ENCODE assay signal across 21 cellular contexts in the genomic region with DNA sequence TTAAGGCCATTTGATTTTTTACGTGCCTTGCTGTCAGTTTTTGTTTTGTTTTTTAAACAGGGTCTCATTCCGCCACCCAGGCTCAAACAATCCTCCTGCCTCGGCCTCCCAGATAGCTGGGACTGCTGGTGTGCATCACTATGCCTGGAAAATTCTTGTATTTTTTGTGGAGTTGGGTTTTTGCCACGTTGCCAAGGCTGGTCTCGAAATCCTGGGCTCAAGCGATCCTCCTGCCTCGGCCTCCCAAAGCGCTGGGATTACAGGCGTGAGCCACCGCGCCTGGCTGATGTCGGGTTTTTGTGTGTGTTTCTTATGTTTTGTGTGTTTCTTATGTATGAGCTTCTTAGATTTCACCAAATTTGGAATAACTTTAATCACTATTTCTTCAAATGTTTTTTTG.
DNase-seq lines count a peak whose midpoint lies in the region; ATAC-seq, FAIRE-seq and TF ChIP-seq lines count a peak whose summit lies in the region.
"Had no signal": no experiment of that assay in that cellular context is flagged by ENCODE, and none has a peak within 500 bp of the region (broad histone marks: within the 10 kb centered on the region; RNA-seq: fewer than 3 reads in every experiment).

No MANE protein-coding gene starts in this region.

- no peaks in the 10 kb centered on the region for H3K9me3 ChIP-seq in right cardiac atrium (ENCODE audit: control insufficient read depth, low read length)
- no peaks in the 10 kb centered on the region for H3K9me3 ChIP-seq in kidney (ENCODE audit: control insufficient read depth in 1 of 2, low read length in 2 of 2)
- H3K9me3 ChIP-seq in upper lobe of right lung, result no peaks in the 10 kb centered on the region
- no peaks in the 10 kb centered on the region for H3K9me3 ChIP-seq in endodermal cell (ENCODE audit: control insufficient read depth, low read length)
- H3K9me3 ChIP-seq: BLaER1 treated with 17β-estradiol and CSF1 and Interleukin-3, amounts not matched to agents 10 nM and 100 nM had no signal

- no peak overlapping the region for H3K4me3 Mint-ChIP-seq in osteocyte (ENCODE audit: unreplicated experiment)
- no peak overlapping the region for H3K4me3 Mint-ChIP-seq in endodermal cell
- H3K4me3 Mint-ChIP-seq: B cell; CD8-positive, alpha-beta T cell; HFFc6 had no signal

- H3K27me3 Mint-ChIP-seq in osteocyte (ENCODE audit: unreplicated experiment) (no peaks in the 10 kb centered on the region), endodermal cell (ENCODE audit: insufficient read depth) (no peaks in the 10 kb centered on the region)

- TF ChIP-seq CTCF in kidney (IDR thresholded peaks at IDR 0.05; ENCODE audit: borderline replicate concordance, extremely low read depth, insufficient read depth), result no peak
- TF ChIP-seq CTCF in osteocyte (IDR thresholded peaks at IDR 0.05), result no peak
- no peak for TF ChIP-seq CTCF in upper lobe of right lung (IDR thresholded peaks at IDR 0.05)
- TF ChIP-seq CTCF in endodermal cell (conservative IDR thresholded peaks at IDR 0.05), result no peak

- no peaks in the 10 kb centered on the region for H3K36me3 ChIP-seq in kidney (ENCODE audit: control insufficient read depth in 1 of 2, insufficient read depth in 2 of 2, low read length in 2 of 2)
- no peaks in the 10 kb centered on the region for H3K36me3 ChIP-seq in upper lobe of right lung
- no peaks in the 10 kb centered on the region for H3K36me3 ChIP-seq in endodermal cell (ENCODE audit: control insufficient read depth, insufficient read depth, low read length)
- H3K36me3 ChIP-seq: BLaER1 treated with 17β-estradiol and CSF1 and Interleukin-3, amounts not matched to agents 10 nM and 100 nM had no signal

- H3K9ac ChIP-seq in kidney (ENCODE audit: low read length in 2 of 2) (no peak overlapping the region), endodermal cell (ENCODE audit: extremely low read depth, low read length, poor library complexity, severe bottlenecking) (no peak overlapping the region)
- H3K9ac ChIP-seq: BLaER1 treated with 17β-estradiol and CSF1 and Interleukin-3, amounts not matched to agents 10 nM and 100 nM had no signal

- DNase-seq in Right ventricle myocardium superior (peak; percentile 6), right cardiac atrium (no peak), kidney (peak; percentile 24), osteocyte (ENCODE audit: extremely low spot score, unreplicated experiment) (peak; percentile 40), upper lobe of right lung (peak; percentile 25), inferior parietal cortex (ENCODE audit: extremely low spot score) (no peak), endodermal cell (no peak)
- DNase-seq: COR-L47, DMS 273 treated with DMSO at 0.1 percent for 48 hours, DMS53, DND-41, EL, GOT3, H7, HFFc6 had no signal

- H3K27me3 ChIP-seq in right cardiac atrium (ENCODE audit: control insufficient read depth, insufficient read depth) (no peaks in the 10 kb centered on the region), upper lobe of right lung (peaks cover 16% of the 10 kb centered on the region), endodermal cell (ENCODE audit: control insufficient read depth, insufficient read depth, low read length, poor library complexity, severe bottlenecking) (no peaks in the 10 kb centered on the region)

- ATAC-seq in Right ventricle myocardium superior (ENCODE audit: poor library complexity), result no peak
- ATAC-seq in right cardiac atrium, result no peak
- no peak for ATAC-seq in upper lobe of right lung
- ATAC-seq: CD8-positive, alpha-beta T cell; GM12878; HCT116; HepG2 had no signal

- H3K4me1 ChIP-seq in right cardiac atrium (ENCODE audit: control insufficient read depth, insufficient read depth, low read length), result no peaks in the 10 kb centered on the region
- H3K4me1 ChIP-seq in kidney (ENCODE audit: control insufficient read depth in 1 of 2, insufficient read depth in 1 of 2, low read depth in 1 of 2, low read length in 2 of 2), result no peaks in the 10 kb centered on the region
- H3K4me1 ChIP-seq in upper lobe of right lung, result no peaks in the 10 kb centered on the region
- no peaks in the 10 kb centered on the region for H3K4me1 ChIP-seq in endodermal cell (ENCODE audit: control insufficient read depth, insufficient read depth, low read length)
- H3K4me1 ChIP-seq: BLaER1 treated with 17β-estradiol and CSF1 and Interleukin-3, amounts not matched to agents 10 nM and 100 nM had no signal

- no peak overlapping the region for H3K4me3 ChIP-seq in right cardiac atrium (ENCODE audit: low read length)
- no peak overlapping the region for H3K4me3 ChIP-seq in kidney (ENCODE audit: low read length in 2 of 2)
- H3K4me3 ChIP-seq in upper lobe of right lung, result no peak overlapping the region
- H3K4me3 ChIP-seq in endodermal cell (ENCODE audit: low read length), result no peak overlapping the region
- H3K4me3 ChIP-seq: BLaER1 treated with 17β-estradiol and CSF1 and Interleukin-3, amounts not matched to agents 10 nM and 100 nM; GM12878 had no signal

- H3K27ac Mint-ChIP-seq in osteocyte (ENCODE audit: unreplicated experiment) (no peak overlapping the region), endodermal cell (no peak overlapping the region)
- H3K27ac Mint-ChIP-seq: B cell; CD8-positive, alpha-beta T cell; HFFc6 had no signal

- H3K36me3 Mint-ChIP-seq in osteocyte (ENCODE audit: unreplicated experiment) (no peaks in the 10 kb centered on the region), endodermal cell (ENCODE audit: low read depth) (peaks cover 3% of the 10 kb centered on the region)
- H3K36me3 Mint-ChIP-seq: CD8-positive, alpha-beta T cell had no signal

- no peak for FAIRE-seq in kidney (lab: Jason Lieb, UNC)
- FAIRE-seq: GM12878, HepG2 had no signal

- H3K4me1 Mint-ChIP-seq in osteocyte (ENCODE audit: unreplicated experiment) (peaks cover 13% of the 10 kb centered on the region), endodermal cell (peaks cover 2% of the 10 kb centered on the region)
- H3K4me1 Mint-ChIP-seq: B cell had no signal

- H3K9me3 Mint-ChIP-seq in osteocyte (ENCODE audit: unreplicated experiment) (no peaks in the 10 kb centered on the region), endodermal cell (no peaks in the 10 kb centered on the region)
- H3K9me3 Mint-ChIP-seq: CD8-positive, alpha-beta T cell; HFFc6 had no signal

- intact Hi-C loops in Right ventricle myocardium superior (cut with DNase I), result no loop called here
- intact Hi-C loops in right cardiac atrium (cut with DNase I), result no loop called here
- intact Hi-C loops in kidney (cut with DNase I), result no loop called here
- intact Hi-C loops in upper lobe of right lung (cut with DNase I), result no loop called here

- WGBS in right cardiac atrium, result 90% methylated on average over 12 of the region's 12 CpGs
- 92 to 96% methylated on average over 5 to 12 of the region's 12 CpGs for WGBS in endodermal cell (ENCODE audit: insufficient coverage in 1 of 2, insufficient read length in 1 of 2), 2 experiments

- H3K27ac ChIP-seq in right cardiac atrium (ENCODE audit: low read length), result no peak overlapping the region
- H3K27ac ChIP-seq in kidney (ENCODE audit: low read depth in 2 of 2, low read length in 2 of 2), result no peak overlapping the region
- no peak overlapping the region for H3K27ac ChIP-seq in upper lobe of right lung
- no peak overlapping the region for H3K27ac ChIP-seq in endodermal cell (ENCODE audit: low read depth, low read length)
- H3K27ac ChIP-seq: BLaER1 treated with 17β-estradiol and CSF1 and Interleukin-3, amounts not matched to agents 10 nM and 100 nM had no signal

Comparison
In these comparisons a context has a peak if more than half of its experiments do, and no peak if none do; other contexts are left out.
1. DNase-seq: peak in Right ventricle myocardium superior (single experiment), kidney (single experiment), osteocyte (single experiment) and upper lobe of right lung (single experiment); none in right cardiac atrium (0 of 3), inferior parietal cortex (single experiment) and endodermal cell (single experiment).